Comparison of ENCODE assay signal across 13 cellular contexts in genomic region chr13:109783447-109783814, GRCh38. TPM values are rescaled to one million over a fixed set of nuclear protein-coding genes. Genes with fewer than 3 reads are reported as not detected.
DNase-seq lines count a peak whose midpoint lies in the region; ATAC-seq, FAIRE-seq and TF ChIP-seq lines count a peak whose summit lies in the region.
"Had no signal": no experiment of that assay in that cellular context is flagged by ENCODE, and none has a peak within 500 bp of the region (broad histone marks: within the 10 kb centered on the region; RNA-seq: fewer than 3 reads in every experiment).

No MANE protein-coding gene starts in this region.

- peaks cover 8% of the 10 kb centered on the region for H3K4me1 ChIP-seq in A673 (ENCODE audit: insufficient read depth, low read length, poor library complexity, severe bottlenecking)
- peaks cover 16% of the 10 kb centered on the region for H3K4me1 ChIP-seq in HEK293 (ENCODE audit: control insufficient read depth, insufficient read depth, low read length)
- H3K4me1 ChIP-seq in K562 (replicated peaks in 1 of 2; ENCODE audit: control insufficient read depth in 2 of 2, insufficient read depth in 2 of 2, low read length in 2 of 2) = peaks cover 5 to 37% of the 10 kb centered on the region in 2 experiments; a peak in 3 of 5 replicates
- H3K4me1 ChIP-seq in mesendoderm (ENCODE audit: control insufficient read depth, low read depth, low read length) = peaks cover 5% of the 10 kb centered on the region
- peaks cover 11% of the 10 kb centered on the region for H3K4me1 ChIP-seq in MM.1S (ENCODE audit: low read length)

- H3K4me2 ChIP-seq in K562 (ENCODE audit: insufficient read depth, low read length) (no peak overlapping the region), mesendoderm (ENCODE audit: low read length) (no peak overlapping the region), MM.1S (ENCODE audit: low read depth, low read length) (no peak overlapping the region)

- TF ChIP-seq CTCF in A673 (conservative IDR thresholded peaks at IDR 0.05; ENCODE audit: low read depth, low read length) (0 out of 2 replicates have a peak, but pooled peaks have one; percentile 15), HEK293 (tag by site-specific recombination; IDR thresholded peaks at IDR 0.05) (no peak), K562 (IDR thresholded peaks at IDR 0.05 in 2 of 3, conservative IDR thresholded peaks at IDR 0.05 in 1 of 3; ENCODE audit: insufficient read depth in 2 of 3, low read depth in 1 of 3, low read length in 3 of 3) (no peak), MM.1S (IDR thresholded peaks at IDR 0.05; ENCODE audit: low read length) (no peak)

- H3K79me2 ChIP-seq in K562 (ENCODE audit: control insufficient read depth, insufficient read depth, low read length) = peaks cover 29% of the 10 kb centered on the region
- peaks cover 23% of the 10 kb centered on the region for H3K79me2 ChIP-seq in mesendoderm (ENCODE audit: control insufficient read depth, insufficient read depth, low read length)
- peaks cover 53% of the 10 kb centered on the region for H3K79me2 ChIP-seq in MM.1S (ENCODE audit: low read length)

- H3K23ac ChIP-seq in mesendoderm (ENCODE audit: low read length) = no peak overlapping the region

- H3K9ac ChIP-seq in K562 (ENCODE audit: insufficient read depth in 1 of 2, low read depth in 2 of 2, low read length in 2 of 2) = no peak overlapping the region
- no peak overlapping the region for H3K9ac ChIP-seq in mesendoderm (ENCODE audit: low read length)
- no peak overlapping the region for H3K9ac ChIP-seq in MM.1S (ENCODE audit: low read length)

- in situ Hi-C loops in K562 (cut with MboI) = no loop called here

- no peak overlapping the region for H4K8ac ChIP-seq in mesendoderm (ENCODE audit: low read depth, low read length)

- H3K4me3 ChIP-seq in A673 (ENCODE audit: low read depth, low read length, poor library complexity, severe bottlenecking) (peak overlapping the region; percentile 82), HEK293 (ENCODE audit: low read depth, low read length) (peak overlapping the region; percentile 66), K562 (no peak overlapping the region), mesendoderm (ENCODE audit: low read length) (no peak overlapping the region), MM.1S (ENCODE audit: low read length) (no peak overlapping the region)
- H3K4me3 ChIP-seq: GM12878 had no signal

- no peak overlapping the region for H2AFZ ChIP-seq in K562 (ENCODE audit: low read depth, low read length)
- H2AFZ ChIP-seq in MM.1S (ENCODE audit: low read length) = no peak overlapping the region

- FAIRE-seq in K562 (lab: Jason Lieb, UNC) = no peak
- FAIRE-seq: colon, GM12878 had no signal

- no peak overlapping the region for H3K18ac ChIP-seq in mesendoderm (ENCODE audit: low read length)

- H2BK5ac ChIP-seq in mesendoderm (ENCODE audit: low read length) = no peak overlapping the region

- 98% methylated on average over 8 of the region's 29 CpGs for WGBS in K562 (ENCODE audit: insufficient coverage, low coverage, missing lambda C conversion rate)
- WGBS in mesendoderm (ENCODE audit: extremely low coverage, insufficient coverage, low lambda C conversion rate) = no CpG with 5 or more reads among the region's 29 CpGs

- H4K5ac ChIP-seq in mesendoderm (ENCODE audit: low read length) = no peak overlapping the region

- peaks cover 61% of the 10 kb centered on the region for H3K36me3 ChIP-seq in A673 (ENCODE audit: insufficient read depth, low read length, poor library complexity, severe bottlenecking)
- H3K36me3 ChIP-seq in HEK293 (ENCODE audit: control insufficient read depth in 2 of 2, insufficient read depth in 1 of 2, low read length in 2 of 2) = peaks cover 0 to 51% of the 10 kb centered on the region in 2 experiments; a peak in 1 of 3 replicates
- H3K36me3 ChIP-seq in K562 (ENCODE audit: control insufficient read depth, insufficient read depth, low read length) = no peaks in the 10 kb centered on the region
- peaks cover 1% of the 10 kb centered on the region for H3K36me3 ChIP-seq in mesendoderm (ENCODE audit: control insufficient read depth, insufficient read depth, low read length)
- no peaks in the 10 kb centered on the region for H3K36me3 ChIP-seq in MM.1S (replicated peaks; ENCODE audit: insufficient read depth, low read length)

- H3K27me3 ChIP-seq in A673 (replicated peaks; ENCODE audit: insufficient read depth, low read depth, low read length, poor library complexity) = no peaks in the 10 kb centered on the region
- H3K27me3 ChIP-seq in K562 (ENCODE audit: control insufficient read depth in 2 of 2, insufficient read depth in 2 of 2, low read length in 2 of 2) = no peaks in the 10 kb centered on the region
- H3K27me3 ChIP-seq in mesendoderm (ENCODE audit: insufficient read depth, low read length, poor library complexity) = no peaks in the 10 kb centered on the region
- no peaks in the 10 kb centered on the region for H3K27me3 ChIP-seq in MM.1S (replicated peaks; ENCODE audit: insufficient read depth, low read length)

- no peak overlapping the region for H3K27ac Mint-ChIP-seq in activated T-helper 17 cell treated with anti-CD3 and anti-CD28 coated beads, Interleukin-2, amount 50 U/mL, for 72 hours
- H3K27ac Mint-ChIP-seq: activated B cell treated with CpG ODN at 0.5 μM for 24 hours had no signal

- H2AK5ac ChIP-seq in mesendoderm (ENCODE audit: low read length) = no peak overlapping the region

- no peak for ATAC-seq in K562
- no peak for ATAC-seq in GM19328 (IDR thresholded peaks at IDR 0.05; ENCODE audit: unreplicated experiment)
- ATAC-seq in activated T-helper 17 cell treated with anti-CD3 and anti-CD28 coated beads, Interleukin-2, amount 50 U/mL, for 72 hours (replicated peaks) = no peak
- ATAC-seq in GM18511 (IDR thresholded peaks at IDR 0.05; ENCODE audit: unreplicated experiment) = no peak
- ATAC-seq: GM12878 had no signal

- TF ChIP-seq POLR2A in K562 (conservative IDR thresholded peaks at IDR 0.05) = no peak

- TF ChIP-seq RAD21 in K562 (CRISPR knock-in tag; conservative IDR thresholded peaks at IDR 0.05 in 1 of 2, IDR thresholded peaks at IDR 0.05 in 1 of 2) = no peak

- H3K4me1 Mint-ChIP-seq in activated T-helper 17 cell treated with anti-CD3 and anti-CD28 coated beads, Interleukin-2, amount 50 U/mL, for 72 hours = peaks cover 21% of the 10 kb centered on the region

- no peaks in the 10 kb centered on the region for H3K27me3 Mint-ChIP-seq in activated T-helper 17 cell treated with anti-CD3 and anti-CD28 coated beads, Interleukin-2, amount 50 U/mL, for 72 hours

- POLR2A ChIA-PET in A673 (lab: Charles Lee; ENCODE audit: low non-redundant PET) = interaction anchor here (0.5 kb wide), 1 partner anchor 1124 kb away, joined by 4 read pairs; no protein-coding TSS in a partner anchor
- POLR2A ChIA-PET in HEK293 (lab: Yijun Ruan, JAX) = no interaction called here
- POLR2A ChIA-PET in K562 (lab: Yijun Ruan, JAX) = no interaction called here

- H3K9me2 ChIP-seq in MM.1S (replicated peaks; ENCODE audit: insufficient read depth, low read length) = no peaks in the 10 kb centered on the region

- TF ChIP-seq EP300 in K562 (IDR thresholded peaks at IDR 0.05; ENCODE audit: low read length) = no peak

- no peak overlapping the region for H2BK15ac ChIP-seq in mesendoderm (replicated peaks; ENCODE audit: low read depth)

- CTCF ChIA-PET in A673 (lab: Charles Lee) = interaction anchor here (1.1 kb wide), 1 partner anchor 116 kb away, joined by 4 read pairs; no protein-coding TSS in a partner anchor
- CTCF ChIA-PET in HEK293 (lab: Yijun Ruan, JAX) = interaction anchor here (0.6 kb wide), 2 partner anchors 75 to 567 kb away, joined by 3 to 7 read pairs; no protein-coding TSS in a partner anchor
- CTCF ChIA-PET in K562 (lab: Yijun Ruan, JAX; ENCODE audit: low intra/inter-chr PET ratio) = no interaction called here

- H2BK120ac ChIP-seq in mesendoderm (ENCODE audit: low read depth, low read length) = no peak overlapping the region

- H3K9me3 ChIP-seq in A673 (ENCODE audit: low read depth, low read length, poor library complexity, severe bottlenecking) = no peaks in the 10 kb centered on the region
- no peaks in the 10 kb centered on the region for H3K9me3 ChIP-seq in HEK293 (ENCODE audit: control insufficient read depth, insufficient read depth, low read depth, low read length)
- H3K9me3 ChIP-seq in K562 (replicated peaks; ENCODE audit: control insufficient read depth, insufficient read depth, low read depth, low read length) = no peaks in the 10 kb centered on the region
- no peaks in the 10 kb centered on the region for H3K9me3 ChIP-seq in MM.1S (replicated peaks; ENCODE audit: insufficient read depth, low read length)

- peaks cover 19% of the 10 kb centered on the region for H3F3A ChIP-seq in MM.1S (ENCODE audit: insufficient read depth, low read length)

- H3K4me3 Mint-ChIP-seq in activated T-helper 17 cell treated with anti-CD3 and anti-CD28 coated beads, Interleukin-2, amount 50 U/mL, for 72 hours = no peak overlapping the region
- H3K4me3 Mint-ChIP-seq: activated B cell treated with CpG ODN at 0.5 μM for 24 hours had no signal

- BruUV-seq in A673 (replicated peaks; lab: Mats Ljungman, UMichigan) (no TSS peak), K562 (replicated peaks; lab: Mats Ljungman, UMichigan) (no TSS peak)

- H3K9me3 Mint-ChIP-seq in activated T-helper 17 cell treated with anti-CD3 and anti-CD28 coated beads, Interleukin-2, amount 50 U/mL, for 72 hours = no peaks in the 10 kb centered on the region
- H3K9me3 Mint-ChIP-seq: activated B cell treated with CpG ODN at 0.5 μM for 24 hours had no signal

- intact Hi-C loops in A673 (cut with micrococcal nuclease; ENCODE audit: unreplicated experiment) (loop anchor here (1.0 to 5.0 kb wide), 3 partner anchors 131 to 869 kb away; no protein-coding TSS in a partner anchor), K562 (cut with micrococcal nuclease) (no loop called here)

- H4K20me1 ChIP-seq in K562 (replicated peaks; ENCODE audit: control insufficient read depth, insufficient read depth, low read length) = no peaks in the 10 kb centered on the region; the same call in 1 of the 2 replicates
- no peaks in the 10 kb centered on the region for H4K20me1 ChIP-seq in MM.1S (ENCODE audit: insufficient read depth, low read length)

- DNase-seq in A673 (ENCODE audit: low spot score) (peak; percentile 82), K562 (ENCODE audit: extremely low read depth in 1 of 4, low spot score in 3 of 4) (no peak), mesendoderm (peak; percentile 55), MM.1S (no peak)
- DNase-seq: activated B cell treated with CpG ODN at 0.5 μM for 24 hours, COR-L47, NCI-H1694 had no signal

- H3K79me1 ChIP-seq in mesendoderm (ENCODE audit: low read length) = peaks cover 6% of the 10 kb centered on the region

- no peak overlapping the region for H3K56ac ChIP-seq in mesendoderm (ENCODE audit: low read length)

- H3K27ac ChIP-seq in A673 (ENCODE audit: low read depth, low read length, poor library complexity, severe bottlenecking) (peak overlapping the region; percentile 97), HEK293 (ENCODE audit: extremely low read depth, low read depth, low read length) (no peak overlapping the region), K562 (ENCODE audit: extremely low read depth, low read depth, low read length) (no peak overlapping the region), mesendoderm (ENCODE audit: low read depth, low read length) (no peak overlapping the region), MM.1S (ENCODE audit: low read length) (no peak overlapping the region)

- H3K36me3 Mint-ChIP-seq in activated T-helper 17 cell treated with anti-CD3 and anti-CD28 coated beads, Interleukin-2, amount 50 U/mL, for 72 hours (ENCODE audit: low read depth) = no peaks in the 10 kb centered on the region

- no peaks in the 10 kb centered on the region for H3K9me1 ChIP-seq in K562 (ENCODE audit: control insufficient read depth, insufficient read depth, low read length)

- no peak overlapping the region for H3K4ac ChIP-seq in mesendoderm (ENCODE audit: low read depth, low read length)

RNA-seq across cellular contexts. Expression of gene IRS2, which starts 3.0 kb away (rescaled TPM):
- total RNA-seq in A673 (2021) = 135 TPM in 2 replicates
- total RNA-seq in K562 (2011; cell fraction: chromatin; rRNA removed; ENCODE audit: low replicate concordance) = 1.6 and 2.0 TPM in 2 replicates
- total RNA-seq in K562 (2011; cell fraction: nucleolus; rRNA removed) = 2.4 and 2.7 TPM in 2 replicates
- 1.5 and 1.7 TPM in 2 replicates for total RNA-seq in K562 (2011; cell fraction: nucleoplasm; rRNA removed)
- 1.2 and 1.4 TPM in 2 replicates for total RNA-seq in K562 (2014; rRNA removed)
- 0.51 and 0.54 TPM in 2 replicates for total RNA-seq in K562 (2014; rRNA removed; fragmentation: Illumina TruSeq; extraction: Trizol)
- 0.36 and 0.41 TPM in 2 replicates for total RNA-seq in K562 (2015; rRNA removed; fragmentation: Illumina TruSeq; extraction: Trizol)
- total RNA-seq in K562 (2021) = 3.9 and 4.6 TPM in 2 replicates
- 0.47 and 0.49 TPM in 2 replicates for polyA plus RNA-seq in K562 (2011; rRNA removed)
- polyA plus RNA-seq in K562 (2011; cell fraction: cytosol; rRNA removed) = 0.22 and 0.63 TPM in 2 replicates
- polyA plus RNA-seq in K562 (2011; cell fraction: nucleus; rRNA removed) = 0.56 and 1.0 TPM in 2 replicates
- 1.6 and 2.8 TPM in 2 replicates for polyA plus RNA-seq in K562 (2012)
- polyA plus RNA-seq in K562 (2014; fragmentation: Illumina TruSeq; extraction: Trizol) = 0.83 and 1.1 TPM in 2 replicates
- under 1 TPM; 0.53 to 0.63 TPM for polyA plus RNA-seq in K562 (2014; fragmentation: Nextera tagmentation; extraction: Ambion mirVana)
- 1.2 and 1.3 TPM in 2 replicates for polyA plus RNA-seq in K562 (2014; rRNA removed)
- polyA minus RNA-seq in K562 (2011; rRNA and poly(A)+ RNA removed) = 0.46 and 0.66 TPM in 2 replicates
- polyA minus RNA-seq in K562 (2011; cell fraction: cytosol; rRNA and poly(A)+ RNA removed) = 1.0 and 1.5 TPM in 2 replicates
- 2.0 and 2.2 TPM in 2 replicates for polyA minus RNA-seq in K562 (2011; cell fraction: nucleus; rRNA and poly(A)+ RNA removed)
- 6.1 TPM for polyA plus RNA-seq in mesendoderm (2013, experiment 1 of 2)
- polyA plus RNA-seq in mesendoderm (2013, experiment 2 of 2) = 6.2 TPM
- 1 to 10 TPM; 2.3 to 2.7 TPM for total RNA-seq in activated T-helper 17 cell treated with anti-CD3 and anti-CD28 coated beads, Interleukin-2, amount 50 U/mL, for 72 hours

Comparison
In these comparisons a context has a peak if more than half of its experiments do, and no peak if none do; other contexts are left out.
1. DNase-seq: peak in A673 (single experiment) and mesendoderm (single experiment); none in K562 (0 of 4) and MM.1S (single experiment).
2. H3K4me3 ChIP-seq: peak in A673 (single experiment) and HEK293 (single experiment); none in K562 (single experiment), mesendoderm (single experiment) and MM.1S (single experiment).
3. RNA of gene IRS2, which starts 3.0 kb away (total RNA-seq): 135 TPM in A673; 2.3 to 2.7 TPM in activated T-helper 17 cell treated with anti-CD3 and anti-CD28 coated beads, Interleukin-2, amount 50 U/mL, for 72 hours and 0.36 to 4.6 TPM in K562; every median in the first group is over 10 times any median in the second.